Comparison of ENCODE assay signal across 14 cellular contexts in genomic region chr9:36820392-36820861, GRCh38.
"Had no signal": no experiment of that assay in that cellular context is flagged by ENCODE, and none has a peak within 500 bp of the region (broad histone marks: within the 10 kb centered on the region; RNA-seq: fewer than 3 reads in every experiment).

No MANE protein-coding gene starts in this region.

- H3K36me3 Mint-ChIP-seq: activated CD4-positive, alpha-beta memory T cell treated with anti-CD3 and anti-CD28 coated beads for 36 hours; activated naive CD8-positive, alpha-beta T cell treated with anti-CD3 and anti-CD28 coated beads for 36 hours had no signal

- H3K4me3 Mint-ChIP-seq: activated CD4-positive, alpha-beta memory T cell treated with anti-CD3 and anti-CD28 coated beads for 36 hours; activated naive CD8-positive, alpha-beta T cell treated with anti-CD3 and anti-CD28 coated beads for 36 hours; stimulated activated naive CD8-positive, alpha-beta T cell treated with anti-CD3 and anti-CD28 coated beads, Interleukin-15, amount 100 ng/mL, for 72 hours; T-helper 17 cell had no signal

- H3K27ac ChIP-seq: esophagus squamous epithelium, foreskin keratinocyte, heart right ventricle, neutrophil, testis had no signal

- DNase-seq: activated CD4-positive, alpha-beta memory T cell treated with anti-CD3 and anti-CD28 coated beads for 36 hours; activated gamma-delta T cell treated with Interleukin-2 at 50 U/mL for 16 hours; activated naive CD8-positive, alpha-beta T cell treated with anti-CD3 and anti-CD28 coated beads for 36 hours; activated T-cell treated with anti-CD3 and anti-CD28 coated beads, Interleukin-2, amount 50 U/mL, for 48 hours; esophagus squamous epithelium; foreskin keratinocyte; heart right ventricle; islet precursor cell; stimulated activated CD4-positive, alpha-beta T cell treated with anti-CD3 and anti-CD28 coated beads, Interleukin-4, amount 100 ng/mL, for 1 hour; stimulated activated naive CD8-positive, alpha-beta T cell treated with anti-CD3 and anti-CD28 coated beads, Interleukin-15, amount 100 ng/mL, for 72 hours; T-helper 17 cell; testis had no signal

- H3K27ac Mint-ChIP-seq: activated CD4-positive, alpha-beta memory T cell treated with anti-CD3 and anti-CD28 coated beads for 36 hours; activated naive CD8-positive, alpha-beta T cell treated with anti-CD3 and anti-CD28 coated beads for 36 hours; stimulated activated naive CD8-positive, alpha-beta T cell treated with anti-CD3 and anti-CD28 coated beads, Interleukin-15, amount 100 ng/mL, for 72 hours; T-helper 17 cell had no signal

- H3K4me3 ChIP-seq: esophagus squamous epithelium, heart right ventricle, testis had no signal

- H3K36me3 ChIP-seq: esophagus squamous epithelium, heart right ventricle, neutrophil had no signal

- H3K9me3 ChIP-seq: esophagus squamous epithelium, heart right ventricle, neutrophil, testis had no signal

- H3K27me3 ChIP-seq: testis had no signal

- ATAC-seq: activated CD4-positive, CD25-positive, alpha-beta regulatory T cell treated with anti-CD3 and anti-CD28 coated beads, Interleukin-2, amount 50 U/mL, for 24 hours; foreskin keratinocyte; heart right ventricle; stimulated activated naive CD8-positive, alpha-beta T cell treated with anti-CD3 and anti-CD28 coated beads, Interleukin-15, amount 100 ng/mL, for 72 hours; T-helper 17 cell had no signal

- H3K9me3 Mint-ChIP-seq: activated CD4-positive, alpha-beta memory T cell treated with anti-CD3 and anti-CD28 coated beads for 36 hours; activated naive CD8-positive, alpha-beta T cell treated with anti-CD3 and anti-CD28 coated beads for 36 hours; stimulated activated naive CD8-positive, alpha-beta T cell treated with anti-CD3 and anti-CD28 coated beads, Interleukin-15, amount 100 ng/mL, for 72 hours had no signal

- H3K4me1 ChIP-seq: foreskin keratinocyte had no signal
